In the genomic region with DNA sequence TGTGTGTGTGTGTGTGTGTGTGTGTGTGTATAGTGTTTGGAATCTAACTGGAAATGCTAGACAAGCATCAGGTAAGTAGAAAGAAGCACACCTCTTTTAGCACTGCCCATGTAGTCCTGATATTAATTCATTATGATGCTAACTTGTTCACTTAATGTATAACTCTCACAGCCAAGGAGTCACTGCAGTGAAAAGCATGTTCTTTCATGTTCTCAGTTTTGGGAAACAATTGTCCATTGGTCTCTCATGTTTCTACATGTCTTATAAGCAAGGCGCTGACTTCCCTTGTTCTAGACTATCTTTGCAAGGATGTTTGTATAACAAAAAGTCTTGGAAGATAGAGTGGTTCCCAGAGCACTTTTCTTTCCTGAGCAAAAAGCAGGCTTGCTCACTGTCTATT, we compare ENCODE assay signal across 20 cellular contexts.
"Had no signal": no experiment of that assay in that cellular context is flagged by ENCODE, and none has a peak within 500 bp of the region (broad histone marks: within the 10 kb centered on the region; RNA-seq: fewer than 3 reads in every experiment).

No MANE protein-coding gene starts in this region.

- H3K9me3 ChIP-seq: MG63, SJCRH30 had no signal

- H3K4me1 ChIP-seq: SJCRH30 had no signal

- DNase-seq: KBM-7, MG63, NCI-H1092, NCI-H1105 treated with DMSO at 0.1 percent for 48 hours, NCI-H1417 treated with DMSO at 0.1 percent for 48 hours, NCI-H146, NCI-H1694 treated with DMSO at 0.1 percent for 48 hours, NCI-H1930, NCI-H2081, NCI-H2107, NCI-H226, NCI-H510A, NCI-H524 treated with DMSO at 0.1 percent for 48 hours, NCI-H69, NCI-H774, RPMI8226, SHP77 treated with DMSO at 0.1 percent for 48 hours, SJCRH30 had no signal

- H3K27me3 ChIP-seq: MG63, SJCRH30 had no signal

- H3K27ac ChIP-seq: SJCRH30 had no signal

- H3K36me3 ChIP-seq: MG63, SJCRH30 had no signal

- H3K4me3 ChIP-seq: MG63, SJCRH30 had no signal

- ATAC-seq: Right ventricle myocardium inferior, SK-N-SH treated with all-trans-retinoic acid at 6 μM for 48 hours had no signal
